Comparison of ENCODE assay signal across 11 cellular contexts in the genomic region with DNA sequence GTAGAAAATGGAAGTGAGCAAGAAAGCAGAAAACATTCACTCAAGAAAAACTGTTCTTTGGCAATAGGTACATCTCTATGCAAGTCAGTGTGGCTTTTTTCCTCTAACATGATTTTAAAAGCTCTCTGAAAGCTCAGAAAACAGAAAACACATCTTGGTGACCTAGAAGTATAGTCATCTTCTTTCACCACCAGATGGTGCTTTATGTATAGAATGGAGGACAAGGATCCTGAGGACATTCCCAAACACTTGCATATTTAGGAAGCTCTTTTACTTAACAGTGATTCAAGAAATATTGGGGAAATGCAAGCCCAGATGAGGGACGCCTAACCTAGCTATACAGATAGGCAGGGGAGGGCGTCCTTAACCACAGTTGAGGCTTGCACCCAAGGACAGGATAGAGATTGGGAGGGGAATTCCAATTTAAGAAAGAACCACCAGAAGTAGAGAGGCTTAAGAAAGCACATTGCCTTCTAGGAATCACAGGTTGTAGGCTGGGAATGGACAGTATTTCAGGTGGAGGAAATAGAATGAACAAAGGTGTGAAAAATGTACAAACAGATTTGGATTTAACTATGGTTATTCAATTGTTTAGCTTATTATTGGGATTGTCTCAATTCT. TPM values are rescaled to one million over a fixed set of nuclear protein-coding genes. Genes with fewer than 3 reads are reported as not detected.
DNase-seq lines count a peak whose midpoint lies in the region; ATAC-seq, FAIRE-seq and TF ChIP-seq lines count a peak whose summit lies in the region.
"Had no signal": no experiment of that assay in that cellular context is flagged by ENCODE, and none has a peak within 500 bp of the region (broad histone marks: within the 10 kb centered on the region; RNA-seq: fewer than 3 reads in every experiment).

No MANE protein-coding gene starts in this region.

- H3K9me3 Mint-ChIP-seq in brain: peaks cover 0 to 12% (median 11%) of the 10 kb centered on the region in 5 experiments

- intact Hi-C loops in sigmoid colon (cut with DNase I): no loop called here

- no peak overlapping the region for H4K8ac ChIP-seq in mesenchymal stem cell (ENCODE audit: low read length)

- no peak overlapping the region for H2AK5ac ChIP-seq in mesenchymal stem cell (ENCODE audit: low read length, severe bottlenecking)

- H3K27me3 Mint-ChIP-seq in brain: no peaks in the 10 kb centered on the region

- no peaks in the 10 kb centered on the region for H3K36me3 ChIP-seq in mesenchymal stem cell (ENCODE audit: control insufficient read depth in 1 of 2, insufficient read depth in 2 of 2, low read depth in 1 of 2, low read length in 2 of 2)
- H3K36me3 ChIP-seq in sigmoid colon: no peaks in the 10 kb centered on the region

- H3K79me1 ChIP-seq in mesenchymal stem cell (replicated peaks; ENCODE audit: low read length, poor library complexity, severe bottlenecking): no peaks in the 10 kb centered on the region

- no peaks in the 10 kb centered on the region for H3K4me1 ChIP-seq in mesenchymal stem cell (ENCODE audit: control insufficient read depth, insufficient read depth, low read depth, low read length)
- H3K4me1 ChIP-seq in sigmoid colon: no peaks in the 10 kb centered on the region
- H3K4me1 ChIP-seq: body of pancreas had no signal

- H3K23ac ChIP-seq in mesenchymal stem cell (ENCODE audit: low read length in 2 of 2): no peak overlapping the region

- WGBS in mesenchymal stem cell: 20% methylated on average over 2 of the region's 2 CpGs
- 78 to 80% methylated on average over 2 of the region's 2 CpGs for WGBS in sigmoid colon, 2 donors

- H3K14ac ChIP-seq in mesenchymal stem cell (ENCODE audit: low read length in 2 of 2): no peak overlapping the region

- H2BK5ac ChIP-seq in mesenchymal stem cell (ENCODE audit: low read depth, low read length, poor library complexity, severe bottlenecking): no peak overlapping the region

- no peak overlapping the region for H3K4me3 Mint-ChIP-seq in brain

- H3K27ac ChIP-seq in mesenchymal stem cell (ENCODE audit: low read length, poor library complexity, severe bottlenecking) (no peak overlapping the region), sigmoid colon (no peak overlapping the region)
- H3K27ac ChIP-seq: body of pancreas had no signal

- H3K9me3 ChIP-seq in mesenchymal stem cell (ENCODE audit: control insufficient read depth, low read length) (no peaks in the 10 kb centered on the region), sigmoid colon (no peaks in the 10 kb centered on the region)
- H3K9me3 ChIP-seq: body of pancreas had no signal

- no peak for FAIRE-seq in D721Med (lab: Jason Lieb, UNC)

- TF ChIP-seq EP300 in sigmoid colon (IDR thresholded peaks at IDR 0.05): no peak

- DNase-seq in D721Med (ENCODE audit: insufficient read length, low spot score) (no peak), HuH-7.5 (ENCODE audit: low spot score) (peak; percentile 26), mesenchymal stem cell (peak; percentile 63), sigmoid colon (no peak), NCI-H2107 treated with DMSO at 0.1 percent for 48 hours (lab: John Stamatoyannopoulos, UW; ENCODE audit: unreplicated experiment) (no peak), NCI-H1694 (lab: John Stamatoyannopoulos, UW) (no peak)
- DNase-seq: body of pancreas, left cardiac atrium, NCI-H1105 had no signal

- TF ChIP-seq CTCF in D721Med (IDR thresholded peaks at IDR 0.05; ENCODE audit: insufficient read depth, missing control alignments) (peak; percentile 13), brain (conservative IDR thresholded peaks at IDR 0.05) (peak; percentile 40 to 44), sigmoid colon (IDR thresholded peaks at IDR 0.05) (no peak)

- peaks cover 5% of the 10 kb centered on the region for H3K36me3 Mint-ChIP-seq in brain

- peaks cover 10% of the 10 kb centered on the region for H3K4me1 Mint-ChIP-seq in brain

- H3K4me2 ChIP-seq in mesenchymal stem cell (ENCODE audit: low read length, poor library complexity, severe bottlenecking): no peak overlapping the region

- no peak overlapping the region for H2AFZ ChIP-seq in mesenchymal stem cell (ENCODE audit: low read depth, low read length)

- H3K27ac Mint-ChIP-seq in brain: peak overlapping the region in 2 of 5 experiments; percentile 13 to 67

- no peak for ATAC-seq in GM21423 (IDR thresholded peaks at IDR 0.05; ENCODE audit: unreplicated experiment)
- ATAC-seq: body of pancreas, left cardiac atrium had no signal

- H3K27me3 ChIP-seq in mesenchymal stem cell (ENCODE audit: control insufficient read depth in 1 of 2, insufficient read depth in 1 of 2, low read length in 2 of 2) (no peaks in the 10 kb centered on the region), sigmoid colon (no peaks in the 10 kb centered on the region)
- H3K27me3 ChIP-seq: body of pancreas had no signal

- H2BK15ac ChIP-seq in mesenchymal stem cell (ENCODE audit: low read depth, poor library complexity, severe bottlenecking): no peak overlapping the region

- no peak overlapping the region for H3K18ac ChIP-seq in mesenchymal stem cell (ENCODE audit: low read depth in 1 of 2, low read length in 2 of 2)

- H2BK120ac ChIP-seq in mesenchymal stem cell (ENCODE audit: low read depth, low read length): no peak overlapping the region

- H3K9ac ChIP-seq in mesenchymal stem cell (ENCODE audit: low read length): peak overlapping the region; percentile 9

- TF ChIP-seq POLR2A in sigmoid colon (IDR thresholded peaks at IDR 0.05): no peak

- H3K4ac ChIP-seq in mesenchymal stem cell (ENCODE audit: low read depth in 1 of 2, low read length in 2 of 2): no peak overlapping the region

- no peak overlapping the region for H4K91ac ChIP-seq in mesenchymal stem cell (ENCODE audit: low read length)

- H2BK12ac ChIP-seq in mesenchymal stem cell (ENCODE audit: low read length in 2 of 2): no peak overlapping the region

- H3K4me3 ChIP-seq in mesenchymal stem cell (ENCODE audit: insufficient read depth in 1 of 2, low read depth in 1 of 2, low read length in 2 of 2): no peak overlapping the region
- H3K4me3 ChIP-seq in sigmoid colon: no peak overlapping the region
- H3K4me3 ChIP-seq: body of pancreas had no signal

RNA-seq across cellular contexts. Expression of gene CCDC81, which starts 13.8 kb away (rescaled TPM):
- polyA plus RNA-seq in brain (ENCODE audit: insufficient read depth, low read depth, low replicate concordance): 0.22 TPM
- polyA plus RNA-seq in mesenchymal stem cell (2013, experiment 1 of 2): 4.4 TPM
- 4.4 TPM for polyA plus RNA-seq in mesenchymal stem cell (2013, experiment 2 of 2)
- 1 to 10 TPM in 1 of 4 donors, under 1 TPM in 3; 0.41 to 1.8 (median 0.61) TPM for total RNA-seq in sigmoid colon
- polyA plus RNA-seq in sigmoid colon: under 1 TPM in 1 of 3 donors, not detected in 2; 0.22 TPM

RNA-seq across cellular contexts. Expression of gene HIKESHI, which starts 58.8 kb away (rescaled TPM):
- polyA plus RNA-seq in brain (ENCODE audit: insufficient read depth, low read depth, low replicate concordance) (80.1 TPM), sigmoid colon (10 to 100 TPM; 16.8 to 33.7 (median 25.9) TPM)
- polyA plus RNA-seq in mesenchymal stem cell (2013, experiment 1 of 2): 79.9 TPM
- polyA plus RNA-seq in mesenchymal stem cell (2013, experiment 2 of 2): 90.6 TPM
- 10 to 100 TPM; 59.8 to 71.3 (median 65.2) TPM for total RNA-seq in sigmoid colon

Comparison
In these comparisons a context has a peak if more than half of its experiments do, and no peak if none do; other contexts are left out.
1. DNase-seq: peak in HuH-7.5 (single experiment) and mesenchymal stem cell (single experiment); none in D721Med (single experiment), sigmoid colon (single experiment), NCI-H2107 treated with DMSO at 0.1 percent for 48 hours (single experiment) and NCI-H1694 (single experiment).
2. CTCF ChIP-seq: peak in D721Med (single experiment) and brain (2 of 2); none in sigmoid colon (0 of 4).